8 cellular contexts compared by ENCODE assay signal in genomic region chr9:131237931-131238401, GRCh38. TPM values are rescaled to one million over a fixed set of nuclear protein-coding genes. Genes with fewer than 3 reads are reported as not detected.
A peak's percentile ranks its signal among the peaks of the same experiment; 100 is the strongest.
DNase-seq lines count a peak whose midpoint lies in the region; TF ChIP-seq lines count a peak whose summit lies in the region.

No MANE protein-coding gene starts in this region.

- in situ Hi-C loops in astrocyte of the spinal cord (cut with HindIII; ENCODE audit: low sequenced_read_pairs) = no loop called here

- no peak for TF ChIP-seq CTCF in GM20000 (IDR thresholded peaks at IDR 0.05; ENCODE audit: extremely low read depth, missing control alignments)
- TF ChIP-seq CTCF in astrocyte of the spinal cord (IDR thresholded peaks at IDR 0.05; ENCODE audit: low read depth, low read length) = no peak

- H3K27me3 Mint-ChIP-seq in IgD-negative memory B cell = peaks cover 1% of the 10 kb centered on the region
- peaks cover 7 to 13% (median 10%) of the 10 kb centered on the region in 3 donors for H3K27me3 Mint-ChIP-seq in immature natural killer cell (ENCODE audit: low read depth in 3 of 3)

- H3K27ac Mint-ChIP-seq in IgD-negative memory B cell (peak overlapping the region; percentile 26 to 96 (median 91)), immature natural killer cell (peak overlapping the region; percentile 97 to 99 (median 99))

- peak; percentile 35 for DNase-seq in COLO668 (lab: John Stamatoyannopoulos, UW; ENCODE audit: unreplicated experiment)
- DNase-seq in GM20000 (ENCODE audit: low spot score) = peak; percentile 79
- DNase-seq in T-helper 22 cell (ENCODE audit: low read depth) = peak; percentile 63
- peak; percentile 85 for DNase-seq in astrocyte of the spinal cord (ENCODE audit: low read depth, low spot score)
- peak; percentile 90 to 91 (median 91) for DNase-seq in immature natural killer cell
- DNase-seq in stimulated activated CD4-positive, alpha-beta T cell treated with anti-CD3 and anti-CD28 coated beads, Interleukin-15, amount 100 ng/mL, for 48 hours (ENCODE audit: low read depth in 2 of 2) = peak; percentile 81 to 88
- no peak for DNase-seq in NCI-H146 (lab: John Stamatoyannopoulos, UW)

- H3K9me3 Mint-ChIP-seq in IgD-negative memory B cell = peaks cover 0 to 2% (median 0%) of the 10 kb centered on the region in 3 donors
- no peaks in the 10 kb centered on the region for H3K9me3 Mint-ChIP-seq in immature natural killer cell

- H3K36me3 Mint-ChIP-seq in IgD-negative memory B cell (no peaks in the 10 kb centered on the region), immature natural killer cell (peaks cover 4 to 12% (median 12%) of the 10 kb centered on the region in 3 donors)

- H3K4me3 Mint-ChIP-seq in IgD-negative memory B cell = peak overlapping the region; percentile 4 to 95 (median 84)
- H3K4me3 Mint-ChIP-seq in immature natural killer cell = peak overlapping the region; percentile 83 to 90 (median 85)

- H3K4me3 ChIP-seq in astrocyte of the spinal cord (ENCODE audit: low read depth, low read length) = no peak overlapping the region

- peaks cover 6 to 11% (median 9%) of the 10 kb centered on the region in 3 donors for H3K4me1 Mint-ChIP-seq in IgD-negative memory B cell
- peaks cover 65 to 74% of the 10 kb centered on the region in 2 donors for H3K4me1 Mint-ChIP-seq in immature natural killer cell

RNA-seq across cellular contexts. Expression of gene FAM78A, which starts 38.3 kb away (rescaled TPM):
- 18.3 TPM for polyA plus RNA-seq in IgD-negative memory B cell
- polyA plus RNA-seq in immature natural killer cell = 10 to 100 TPM in 1 of 3 donors, 1 to 10 TPM in 2; 5.0 to 20.8 (median 7.5) TPM

RNA-seq across cellular contexts. Expression of gene PLPP7, which starts 51.6 kb away (rescaled TPM):
- polyA plus RNA-seq in IgD-negative memory B cell (1.7 TPM), immature natural killer cell (1 to 10 TPM in 2 of 3 donors, under 1 TPM in 1; 0.44 to 1.4 (median 1.2) TPM)
